ENCODE assay signal across 2 cellular contexts in genomic region chr18:36706313-36706881, GRCh38.
TF ChIP-seq lines count a peak whose summit lies in the region.

No MANE protein-coding gene starts in this region.

TF ChIP-seq in HepG2, 621 proteins besides CTCF, POLR2A, EP300 and RAD21:
- TF ChIP-seq ZNF589 (CRISPR knock-in tag; conservative IDR thresholded peaks at IDR 0.05) = no peak
- TF ChIP-seq, protein P1, sequence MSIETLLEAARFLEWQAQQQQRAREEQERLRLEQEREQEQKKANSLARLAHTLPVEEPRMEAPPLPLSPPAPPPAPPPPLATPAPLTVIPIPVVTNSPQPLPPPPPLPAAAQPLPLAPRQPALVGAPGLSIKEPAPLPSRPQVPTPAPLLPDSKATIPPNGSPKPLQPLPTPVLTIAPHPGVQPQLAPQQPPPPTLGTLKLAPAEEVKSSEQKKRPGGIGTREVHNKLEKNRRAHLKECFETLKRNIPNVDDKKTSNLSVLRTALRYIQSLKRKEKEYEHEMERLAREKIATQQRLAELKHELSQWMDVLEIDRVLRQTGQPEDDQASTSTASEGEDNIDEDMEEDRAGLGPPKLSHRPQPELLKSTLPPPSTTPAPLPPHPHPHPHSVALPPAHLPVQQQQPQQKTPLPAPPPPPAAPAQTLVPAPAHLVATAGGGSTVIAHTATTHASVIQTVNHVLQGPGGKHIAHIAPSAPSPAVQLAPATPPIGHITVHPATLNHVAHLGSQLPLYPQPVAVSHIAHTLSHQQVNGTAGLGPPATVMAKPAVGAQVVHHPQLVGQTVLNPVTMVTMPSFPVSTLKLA (IDR thresholded peaks at IDR 0.05) = 0 out of 2 replicates have a peak, but pooled peaks have one; percentile 14
TF ChIP-seq in HepG2: peak in this region for 1.

TF ChIP-seq in SK-N-SH, 30 proteins besides CTCF, POLR2A, EP300 and RAD21 (continued from another document):
- TF ChIP-seq USF2 (IDR thresholded peaks at IDR 0.05; ENCODE audit: borderline replicate concordance, low read depth, low read length) (no peak), CHD2 (IDR thresholded peaks at IDR 0.05; ENCODE audit: low read length, partially characterized antibody) (no peak), USF1 (IDR thresholded peaks at IDR 0.05; ENCODE audit: borderline replicate concordance, low read depth) (no peak), SMC3 (IDR thresholded peaks at IDR 0.05; ENCODE audit: low read depth, low read length) (no peak), IRF3 (IDR thresholded peaks at IDR 0.05; ENCODE audit: low read depth, low read length) (no peak), FOSL2 (IDR thresholded peaks at IDR 0.05; ENCODE audit: borderline replicate concordance, low read depth) (0 out of 2 replicates have a peak, but pooled peaks have one; percentile 16), JUND (IDR thresholded peaks at IDR 0.05) (peak; percentile 26; the same call in 1 of the 2 replicates), SIN3A (IDR thresholded peaks at IDR 0.05; ENCODE audit: borderline replicate concordance, low read depth, low read length) (no peak)
- TF ChIP-seq, protein P2, sequence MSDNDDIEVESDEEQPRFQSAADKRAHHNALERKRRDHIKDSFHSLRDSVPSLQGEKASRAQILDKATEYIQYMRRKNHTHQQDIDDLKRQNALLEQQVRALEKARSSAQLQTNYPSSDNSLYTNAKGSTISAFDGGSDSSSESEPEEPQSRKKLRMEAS (IDR thresholded peaks at IDR 0.05; ENCODE audit: low read depth) = no peak
- TF ChIP-seq, protein P3, sequence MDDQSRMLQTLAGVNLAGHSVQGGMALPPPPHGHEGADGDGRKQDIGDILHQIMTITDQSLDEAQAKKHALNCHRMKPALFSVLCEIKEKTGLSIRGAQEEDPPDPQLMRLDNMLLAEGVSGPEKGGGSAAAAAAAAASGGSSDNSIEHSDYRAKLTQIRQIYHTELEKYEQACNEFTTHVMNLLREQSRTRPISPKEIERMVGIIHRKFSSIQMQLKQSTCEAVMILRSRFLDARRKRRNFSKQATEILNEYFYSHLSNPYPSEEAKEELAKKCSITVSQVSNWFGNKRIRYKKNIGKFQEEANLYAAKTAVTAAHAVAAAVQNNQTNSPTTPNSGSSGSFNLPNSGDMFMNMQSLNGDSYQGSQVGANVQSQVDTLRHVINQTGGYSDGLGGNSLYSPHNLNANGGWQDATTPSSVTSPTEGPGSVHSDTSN (IDR thresholded peaks at IDR 0.05) = no peak
